ENCODE assay signal across 8 cellular contexts in the genomic region with DNA sequence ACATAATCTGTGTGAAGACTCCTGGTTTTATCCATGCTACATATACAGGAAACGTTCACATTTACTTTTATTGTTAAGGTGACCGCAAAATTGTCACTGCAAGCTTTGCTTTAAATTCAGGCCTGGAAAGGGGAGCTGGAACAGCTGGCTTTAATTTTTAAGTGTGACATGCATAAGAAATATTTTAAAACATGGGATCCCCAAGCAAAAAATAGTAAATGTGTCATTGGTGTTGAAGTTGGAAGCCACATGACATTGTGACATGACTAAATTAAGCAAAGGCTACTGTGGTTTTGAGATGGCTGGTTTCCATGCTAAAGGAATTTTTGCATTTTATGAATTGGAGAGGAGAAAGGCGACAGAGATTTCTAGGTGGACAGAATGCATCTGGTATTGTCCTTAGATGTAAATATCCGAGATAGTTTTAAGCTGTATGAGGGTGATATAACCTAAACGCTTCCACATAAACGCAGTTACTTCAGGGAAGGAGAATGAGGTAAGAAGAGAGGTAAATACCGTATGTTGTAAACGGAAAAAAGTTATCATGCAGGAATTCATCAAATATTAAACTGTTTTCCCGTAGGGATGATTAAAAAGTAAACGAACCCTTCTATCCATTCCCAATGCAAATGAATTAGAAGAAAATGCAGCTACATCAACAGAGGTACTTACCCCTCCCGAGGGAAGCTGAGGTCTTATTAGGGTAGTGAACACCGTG. TPM values are rescaled to one million over a fixed set of nuclear protein-coding genes. Genes with fewer than 3 reads are reported as not detected.
DNase-seq lines count a peak whose midpoint lies in the region; FAIRE-seq and TF ChIP-seq lines count a peak whose summit lies in the region.

No MANE protein-coding gene starts in this region.

- no peaks in the 10 kb centered on the region for H3K27me3 ChIP-seq in bronchial epithelial cell (ENCODE audit: control insufficient read depth, insufficient read depth, low read length)
- H3K27me3 ChIP-seq in mucosa of stomach (ENCODE audit: control insufficient read depth, insufficient read depth, low read length), result no peaks in the 10 kb centered on the region

- TF ChIP-seq CTCF in bronchial epithelial cell (IDR thresholded peaks at IDR 0.05; ENCODE audit: insufficient read depth, low read length, severe bottlenecking), result no peak

- peak overlapping the region; percentile 77 for H3K4me3 ChIP-seq in Jurkat, Clone E6-1 (ENCODE audit: low read length)
- peak overlapping the region; percentile 74 for H3K4me3 ChIP-seq in bronchial epithelial cell (ENCODE audit: low read depth, low read length)
- H3K4me3 ChIP-seq in mucosa of stomach (ENCODE audit: low read length), result peak overlapping the region; percentile 73

- H3K36me3 ChIP-seq in bronchial epithelial cell (ENCODE audit: control insufficient read depth, insufficient read depth, low read length), result no peaks in the 10 kb centered on the region
- H3K36me3 ChIP-seq in mucosa of stomach (ENCODE audit: control insufficient read depth, insufficient read depth, low read length), result no peaks in the 10 kb centered on the region

- H3K4me1 ChIP-seq in mucosa of stomach (ENCODE audit: control insufficient read depth, insufficient read depth, low read length), result peaks cover 12% of the 10 kb centered on the region

- DNase-seq in AML-193 (lab: John Stamatoyannopoulos, UW) (peak; percentile 43 to 58), bronchial epithelial cell (ENCODE audit: low read depth) (no peak), NCI-H446 treated with DMSO at 0.1 percent for 48 hours (lab: John Stamatoyannopoulos, UW) (no peak), NCI-H2227 (lab: John Stamatoyannopoulos, UW; ENCODE audit: unreplicated experiment) (no peak), DMS 273 treated with DMSO at 0.1 percent for 48 hours (lab: John Stamatoyannopoulos, UW) (no peak)
- no peak for DNase-seq in Jurkat, Clone E6-1 (ENCODE audit: low read depth, low spot score)
- no peak for DNase-seq in activated CD4-positive, alpha-beta T cell treated with anti-CD3 and anti-CD28 coated beads for 4 hours

- H3K9ac ChIP-seq in mucosa of stomach (ENCODE audit: low read length), result peak overlapping the region; percentile 69

- H3K9me3 ChIP-seq in mucosa of stomach (ENCODE audit: control insufficient read depth, low read length), result no peaks in the 10 kb centered on the region

- no peak for FAIRE-seq in bronchial epithelial cell (lab: Jason Lieb, UNC)

RNA-seq across cellular contexts. Expression of a gene that starts 0.9 kb away (rescaled TPM):
- 44.3 TPM for polyA plus RNA-seq in Jurkat, Clone E6-1 (2012; ENCODE audit: insufficient read depth, insufficient read length)
- total RNA-seq in bronchial epithelial cell, result 37.9 and 47.4 TPM in 2 replicates

RNA-seq across cellular contexts. Expression of a gene that starts 12.1 kb away (rescaled TPM):
- 11.5 TPM for polyA plus RNA-seq in Jurkat, Clone E6-1 (2012; ENCODE audit: insufficient read depth, insufficient read length)
- total RNA-seq in bronchial epithelial cell, result 9.2 and 10.8 TPM in 2 replicates

RNA-seq across cellular contexts. Expression of a gene that starts 42.3 kb away (rescaled TPM):
- polyA plus RNA-seq in Jurkat, Clone E6-1 (2012; ENCODE audit: insufficient read depth, insufficient read length), result 20.6 TPM
- 25.5 and 33.8 TPM in 2 replicates for total RNA-seq in bronchial epithelial cell

Comparison
In these comparisons a context has a peak if more than half of its experiments do, and no peak if none do; other contexts are left out.
1. DNase-seq: peak in AML-193 (2 of 2); none in Jurkat, Clone E6-1 (single experiment), bronchial epithelial cell (single experiment), NCI-H446 treated with DMSO at 0.1 percent for 48 hours (single experiment), NCI-H2227 (single experiment), DMS 273 treated with DMSO at 0.1 percent for 48 hours (single experiment) and activated CD4-positive, alpha-beta T cell treated with anti-CD3 and anti-CD28 coated beads for 4 hours (0 of 2).
2. Peak in every context shown above with its lines, with median percentiles within 50 percentile points of each other: H3K4me3 ChIP-seq.